8 cellular contexts compared by ENCODE assay signal in the genomic region with DNA sequence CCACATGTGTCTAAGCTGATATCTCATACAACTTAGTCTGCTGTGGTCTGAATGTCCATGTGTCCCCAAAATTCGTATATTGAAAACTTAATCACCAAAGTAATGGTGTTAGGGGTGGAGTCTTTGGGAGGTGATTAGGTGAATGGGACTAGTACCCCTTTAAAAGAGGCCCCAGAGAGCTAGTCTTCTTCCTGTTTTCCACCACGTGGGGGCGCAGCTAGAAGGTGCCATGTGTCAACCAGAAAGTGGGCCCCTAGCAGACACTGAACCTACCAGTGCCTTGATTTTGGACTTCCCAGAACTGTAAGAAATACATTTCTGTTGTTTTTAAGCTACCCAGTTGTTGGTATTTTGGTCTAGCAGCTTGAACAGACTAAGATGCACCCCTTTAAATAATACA.
DNase-seq lines count a peak whose midpoint lies in the region; ATAC-seq and TF ChIP-seq lines count a peak whose summit lies in the region.

No MANE protein-coding gene starts in this region.

- no peak overlapping the region for H3K4me3 ChIP-seq in WI38 (ENCODE audit: low read depth, low read length)

- TF ChIP-seq EP300 in Ishikawa (IDR thresholded peaks at IDR 0.05; ENCODE audit: borderline replicate concordance), result no peak

- intact Hi-C loops in sciatic nerve (cut with DNase I), result no loop called here

- TF ChIP-seq RAD21 in Ishikawa (IDR thresholded peaks at IDR 0.05; ENCODE audit: low read depth), result peak; percentile 74

- peak; percentile 54 to 57 for DNase-seq in SHP77 (lab: John Stamatoyannopoulos, UW)
- DNase-seq in SHP77 treated with DMSO at 0.1 percent for 48 hours (lab: John Stamatoyannopoulos, UW), result no peak
- peak; percentile 15 for DNase-seq in iPS DF 19.7 (ENCODE audit: low read depth, low spot score)
- DNase-seq in sciatic nerve (ENCODE audit: low spot score), result no peak

- no peak for ATAC-seq in sciatic nerve
- no peak for ATAC-seq in GM21367 (IDR thresholded peaks at IDR 0.05; ENCODE audit: unreplicated experiment)
- no peak for ATAC-seq in GM21381 (IDR thresholded peaks at IDR 0.05; ENCODE audit: unreplicated experiment)

- TF ChIP-seq CTCF in WI38 (IDR thresholded peaks at IDR 0.05; ENCODE audit: low read depth, low read length), result peak; percentile 63

TF ChIP-seq in Ishikawa, 13 proteins besides CTCF, POLR2A, EP300 and RAD21:
- TF ChIP-seq TEAD4 (IDR thresholded peaks at IDR 0.05) (no peak), CEBPB (IDR thresholded peaks at IDR 0.05) (no peak)

Comparison
In these comparisons a context has a peak if more than half of its experiments do, and no peak if none do; other contexts are left out.
1. DNase-seq: peak in SHP77 (2 of 2) and iPS DF 19.7 (single experiment); none in SHP77 treated with DMSO at 0.1 percent for 48 hours (single experiment) and sciatic nerve (single experiment).